Comparison of ENCODE assay signal across 13 cellular contexts in genomic region chr6:128572286-128572685, GRCh38.
"Had no signal": no experiment of that assay in that cellular context is flagged by ENCODE, and none has a peak within 500 bp of the region (broad histone marks: within the 10 kb centered on the region; RNA-seq: fewer than 3 reads in every experiment).

No MANE protein-coding gene starts in this region.

- H3K9me3 ChIP-seq: ascending aorta, left ventricle myocardium inferior, prostate gland, right atrium auricular region had no signal

- H3K27me3 ChIP-seq: ascending aorta, right atrium auricular region had no signal

- DNase-seq: activated CD4-positive, alpha-beta T cell treated with anti-CD3 and anti-CD28 coated beads, Interleukin-2, amount 50 U/mL, for 4 hours; activated effector memory CD4-positive, alpha-beta T cell treated with anti-CD3 and anti-CD28 coated beads, Interleukin-2, amount 50 U/mL, for 16 hours; activated naive CD4-positive, alpha-beta T cell treated with anti-CD3 and anti-CD28 coated beads, Interleukin-2, amount 50 U/mL, for 16 hours; activated T-cell treated with anti-CD3 and anti-CD28 coated beads, Interleukin-2, amount 50 U/mL, for 72 hours; cortex of kidney; effector CD4-positive, alpha-beta T cell; kidney glomerular epithelial cell; left ventricle myocardium inferior; stimulated activated CD4-positive, alpha-beta T cell treated with anti-CD3 and anti-CD28 coated beads, Interleukin-2, amount 100 ng/mL, for 48 hours; WERI-Rb-1 had no signal

- H3K4me3 ChIP-seq: ascending aorta, left ventricle myocardium inferior, prostate gland, right atrium auricular region had no signal

- H3K4me1 ChIP-seq: prostate gland had no signal

- H3K27ac ChIP-seq: ascending aorta, left ventricle myocardium inferior, prostate gland, right atrium auricular region, WERI-Rb-1 had no signal

- H3K36me3 ChIP-seq: ascending aorta, left ventricle myocardium inferior, prostate gland, right atrium auricular region, WERI-Rb-1 had no signal
